In genomic region chr5:147688965-147689364, GRCh38 we compare ENCODE assay signal across 14 cellular contexts.
A peak's percentile ranks its signal among the peaks of the same experiment; 100 is the strongest.
DNase-seq lines count a peak whose midpoint lies in the region; ATAC-seq and TF ChIP-seq lines count a peak whose summit lies in the region.
"Had no signal": no experiment of that assay in that cellular context is flagged by ENCODE, and none has a peak within 500 bp of the region (broad histone marks: within the 10 kb centered on the region; RNA-seq: fewer than 3 reads in every experiment).

No MANE protein-coding gene starts in this region.

- intact Hi-C loops in left lung (cut with DNase I) = no loop called here

- H3K4me3 Mint-ChIP-seq in activated T-cell treated with anti-CD3 and anti-CD28 coated beads, Interleukin-2, amount 50 U/mL, for 4 hours = no peak overlapping the region
- H3K4me3 Mint-ChIP-seq: activated CD4-positive, alpha-beta memory T cell treated with anti-CD3 and anti-CD28 coated beads, Interleukin-2, amount 10 ng/mL, durations not matched to agents 7 days and 5 days; activated naive CD4-positive, alpha-beta T cell treated with anti-CD3 and anti-CD28 coated beads, Interleukin-2, amount 50 U/mL, for 24 hours; type B pancreatic cell had no signal

- H3K36me3 ChIP-seq in left lung = no peaks in the 10 kb centered on the region

- ATAC-seq in left lung (peak; percentile 89), HG03521 (IDR thresholded peaks at IDR 0.05; ENCODE audit: unreplicated experiment) (no peak)
- no peak for ATAC-seq in activated T-cell treated with anti-CD3 and anti-CD28 coated beads, Interleukin-2, amount 50 U/mL, for 4 hours
- ATAC-seq: GM12878 had no signal

- no peak for TF ChIP-seq CTCF in left lung (IDR thresholded peaks at IDR 0.05)

- H3K9me3 ChIP-seq in left lung = no peaks in the 10 kb centered on the region

- no peaks in the 10 kb centered on the region for H3K27me3 ChIP-seq in left lung

- H3K36me3 Mint-ChIP-seq in activated T-cell treated with anti-CD3 and anti-CD28 coated beads, Interleukin-2, amount 50 U/mL, for 4 hours (ENCODE audit: insufficient read depth) = no peaks in the 10 kb centered on the region
- H3K36me3 Mint-ChIP-seq: activated naive CD4-positive, alpha-beta T cell treated with anti-CD3 and anti-CD28 coated beads, Interleukin-2, amount 50 U/mL, for 24 hours; type B pancreatic cell had no signal

- no peaks in the 10 kb centered on the region for H3K27me3 Mint-ChIP-seq in activated T-cell treated with anti-CD3 and anti-CD28 coated beads, Interleukin-2, amount 50 U/mL, for 4 hours (ENCODE audit: low read depth)
- H3K27me3 Mint-ChIP-seq: activated CD4-positive, alpha-beta memory T cell treated with anti-CD3 and anti-CD28 coated beads, Interleukin-2, amount 10 ng/mL, durations not matched to agents 7 days and 5 days; activated naive CD4-positive, alpha-beta T cell treated with anti-CD3 and anti-CD28 coated beads, Interleukin-2, amount 50 U/mL, for 24 hours; type B pancreatic cell had no signal

- no peak overlapping the region for H3K4me3 ChIP-seq in left lung
- H3K4me3 ChIP-seq: GM12878 had no signal

- DNase-seq in NCI-H446 treated with DMSO at 0.1 percent for 48 hours (lab: John Stamatoyannopoulos, UW) (peak; percentile 50), cerebellum (ENCODE audit: low spot score) (peak; percentile 66), left lung (peak in 1 of 2 donors; percentile 38), substantia nigra (lab: John Stamatoyannopoulos, UW) (peak in 37 of 49 donors; percentile 4 to 83 (median 32)), DMS79 treated with DMSO at 0.1 percent for 48 hours (lab: John Stamatoyannopoulos, UW) (no peak)
- no peak for DNase-seq in stimulated activated CD4-positive, alpha-beta T cell treated with anti-CD3 and anti-CD28 coated beads, Interleukin-4, amount 100 ng/mL, for 4 hours
- DNase-seq in activated T-cell treated with anti-CD3 and anti-CD28 coated beads, Interleukin-2, amount 50 U/mL, for 4 hours = no peak
- DNase-seq: activated CD4-positive, alpha-beta memory T cell treated with anti-CD3 and anti-CD28 coated beads, Interleukin-2, amount 10 ng/mL, durations not matched to agents 7 days and 5 days; NCI-H774; SW 1271 had no signal

- no peak overlapping the region for H3K27ac ChIP-seq in left lung
- H3K27ac ChIP-seq in substantia nigra (ENCODE audit: low read depth, low read length, poor library complexity, severe bottlenecking) = peak overlapping the region; percentile 24

- H3K4me1 ChIP-seq in left lung = no peaks in the 10 kb centered on the region

- no peaks in the 10 kb centered on the region for H3K4me1 Mint-ChIP-seq in activated T-cell treated with anti-CD3 and anti-CD28 coated beads, Interleukin-2, amount 50 U/mL, for 4 hours (ENCODE audit: low read depth)
- H3K4me1 Mint-ChIP-seq: activated CD4-positive, alpha-beta memory T cell treated with anti-CD3 and anti-CD28 coated beads, Interleukin-2, amount 10 ng/mL, durations not matched to agents 7 days and 5 days; activated naive CD4-positive, alpha-beta T cell treated with anti-CD3 and anti-CD28 coated beads, Interleukin-2, amount 50 U/mL, for 24 hours had no signal

- H3K9me3 Mint-ChIP-seq in activated T-cell treated with anti-CD3 and anti-CD28 coated beads, Interleukin-2, amount 50 U/mL, for 4 hours = no peaks in the 10 kb centered on the region
- H3K9me3 Mint-ChIP-seq: activated CD4-positive, alpha-beta memory T cell treated with anti-CD3 and anti-CD28 coated beads, Interleukin-2, amount 10 ng/mL, durations not matched to agents 7 days and 5 days; activated naive CD4-positive, alpha-beta T cell treated with anti-CD3 and anti-CD28 coated beads, Interleukin-2, amount 50 U/mL, for 24 hours; type B pancreatic cell had no signal

Comparison
In these comparisons a context has a peak if more than half of its experiments do, and no peak if none do; other contexts are left out.
1. DNase-seq: peak in NCI-H446 treated with DMSO at 0.1 percent for 48 hours (single experiment), cerebellum (single experiment) and substantia nigra (37 of 49); none in stimulated activated CD4-positive, alpha-beta T cell treated with anti-CD3 and anti-CD28 coated beads, Interleukin-4, amount 100 ng/mL, for 4 hours (0 of 2), activated T-cell treated with anti-CD3 and anti-CD28 coated beads, Interleukin-2, amount 50 U/mL, for 4 hours (single experiment) and DMS79 treated with DMSO at 0.1 percent for 48 hours (single experiment).